ENCODE assay signal across 27 cellular contexts in genomic region chr12:88522961-88523360, GRCh38.
"Had no signal": no experiment of that assay in that cellular context is flagged by ENCODE, and none has a peak within 500 bp of the region (broad histone marks: within the 10 kb centered on the region; RNA-seq: fewer than 3 reads in every experiment).

No MANE protein-coding gene starts in this region.

- H2AFZ ChIP-seq: hepatocyte had no signal

- H3K4me1 Mint-ChIP-seq: naive B cell; nephron; stimulated activated effector memory CD8-positive, alpha-beta T cell treated with anti-CD3 and anti-CD28 coated beads, Interleukin-12 subunit alpha, Interleukin-12 subunit beta, amount 100 ng/mL, for 72 hours had no signal

- H3K4me3 Mint-ChIP-seq: effector memory CD8-positive, alpha-beta T cell; mesothelial cell of epicardium; nephron; stimulated activated effector memory CD8-positive, alpha-beta T cell treated with anti-CD3 and anti-CD28 coated beads, Interleukin-12 subunit alpha, Interleukin-12 subunit beta, amount 100 ng/mL, for 72 hours had no signal

- H3K36me3 ChIP-seq: gastrocnemius medialis, ovary, thyroid gland, vagina had no signal

- H3K27ac ChIP-seq: gastrocnemius medialis, hepatocyte, left lung, ovary, psoas muscle, sigmoid colon, thyroid gland, vagina had no signal

- H3K36me3 Mint-ChIP-seq: naive B cell; stimulated activated effector memory CD8-positive, alpha-beta T cell treated with anti-CD3 and anti-CD28 coated beads, Interleukin-12 subunit alpha, Interleukin-12 subunit beta, amount 100 ng/mL, for 72 hours had no signal

- H3K27ac Mint-ChIP-seq: effector memory CD8-positive, alpha-beta T cell; mesothelial cell of epicardium; nephron; stimulated activated effector memory CD8-positive, alpha-beta T cell treated with anti-CD3 and anti-CD28 coated beads, Interleukin-12 subunit alpha, Interleukin-12 subunit beta, amount 100 ng/mL, for 72 hours had no signal

- DNase-seq: cortex of kidney; effector memory CD8-positive, alpha-beta T cell; erythroblast; foreskin fibroblast; gastrocnemius medialis; head of caudate nucleus; left cardiac atrium; left lung; mesenchymal stem cell; mucosa of descending colon; naive B cell; nucleus accumbens; ovary; posterior cingulate gyrus; psoas muscle; right cardiac atrium; sigmoid colon; stimulated activated CD4-positive, alpha-beta T cell treated with anti-CD3 and anti-CD28 coated beads, Interleukin-2, amount 100 ng/mL, for 24 hours; stimulated activated CD4-positive, alpha-beta T cell treated with anti-CD3 and anti-CD28 coated beads, Interleukin-4, amount 100 ng/mL, for 24 hours; stimulated activated naive CD4-positive, alpha-beta T cell treated with Interleukin-2 at 50 U/mL for 16 hours; stomach; thyroid gland had no signal

- H3K27me3 Mint-ChIP-seq: effector memory CD8-positive, alpha-beta T cell; naive B cell had no signal

- H3K4me3 ChIP-seq: gastrocnemius medialis, hepatocyte, left lung, mucosa of descending colon, ovary, psoas muscle, sigmoid colon, stomach, thyroid gland, vagina had no signal

- H3K4me2 ChIP-seq: hepatocyte had no signal

- H3K9me3 ChIP-seq: gastrocnemius medialis, left lung, mucosa of descending colon, ovary, psoas muscle, sigmoid colon, stomach, thyroid gland, vagina had no signal

- ATAC-seq: effector memory CD8-positive, alpha-beta T cell; gastrocnemius medialis; left cardiac atrium; left lung; mucosa of descending colon; psoas muscle; right cardiac atrium; stimulated activated effector memory CD8-positive, alpha-beta T cell treated with anti-CD3 and anti-CD28 coated beads, Interleukin-12 subunit alpha, Interleukin-12 subunit beta, amount 100 ng/mL, for 72 hours had no signal

- H3K27me3 ChIP-seq: gastrocnemius medialis, hepatocyte, left lung, ovary, sigmoid colon, stomach, thyroid gland, vagina had no signal
